Comparison of ENCODE assay signal across 14 cellular contexts in genomic region chr3:13233487-13234154, GRCh38.
DNase-seq lines count a peak whose midpoint lies in the region; ATAC-seq, FAIRE-seq and TF ChIP-seq lines count a peak whose summit lies in the region.
"Had no signal": no experiment of that assay in that cellular context is flagged by ENCODE, and none has a peak within 500 bp of the region (broad histone marks: within the 10 kb centered on the region; RNA-seq: fewer than 3 reads in every experiment).

No MANE protein-coding gene starts in this region.

- H3K4me1 Mint-ChIP-seq in activated naive CD8-positive, alpha-beta T cell (ENCODE audit: low read depth) = peaks cover 25% of the 10 kb centered on the region
- H3K4me1 Mint-ChIP-seq in activated naive CD8-positive, alpha-beta T cell treated with anti-CD3 and anti-CD28 coated beads for 36 hours = peaks cover 19% of the 10 kb centered on the region
- H3K4me1 Mint-ChIP-seq in stimulated activated effector memory CD8-positive, alpha-beta T cell treated with anti-CD3 and anti-CD28 coated beads, Interleukin-12 subunit alpha, Interleukin-12 subunit beta, amount 100 ng/mL, for 72 hours = peaks cover 42% of the 10 kb centered on the region

- no peaks in the 10 kb centered on the region for H3K36me3 Mint-ChIP-seq in activated naive CD8-positive, alpha-beta T cell
- H3K36me3 Mint-ChIP-seq in activated naive CD8-positive, alpha-beta T cell treated with anti-CD3 and anti-CD28 coated beads for 36 hours = no peaks in the 10 kb centered on the region
- H3K36me3 Mint-ChIP-seq in stimulated activated effector memory CD8-positive, alpha-beta T cell treated with anti-CD3 and anti-CD28 coated beads, Interleukin-12 subunit alpha, Interleukin-12 subunit beta, amount 100 ng/mL, for 72 hours = no peaks in the 10 kb centered on the region

- H3K27me3 Mint-ChIP-seq in activated naive CD8-positive, alpha-beta T cell = no peaks in the 10 kb centered on the region
- peaks cover 8% of the 10 kb centered on the region for H3K27me3 Mint-ChIP-seq in activated naive CD8-positive, alpha-beta T cell treated with anti-CD3 and anti-CD28 coated beads for 36 hours

- H3K4me3 Mint-ChIP-seq in activated naive CD8-positive, alpha-beta T cell = peak overlapping the region; percentile 40
- no peak overlapping the region for H3K4me3 Mint-ChIP-seq in activated naive CD8-positive, alpha-beta T cell treated with anti-CD3 and anti-CD28 coated beads for 36 hours
- peak overlapping the region; percentile 50 for H3K4me3 Mint-ChIP-seq in stimulated activated effector memory CD8-positive, alpha-beta T cell treated with anti-CD3 and anti-CD28 coated beads, Interleukin-12 subunit alpha, Interleukin-12 subunit beta, amount 100 ng/mL, for 72 hours

- peak; percentile 42 for ATAC-seq in stimulated activated effector memory CD8-positive, alpha-beta T cell treated with anti-CD3 and anti-CD28 coated beads, Interleukin-12 subunit alpha, Interleukin-12 subunit beta, amount 100 ng/mL, for 72 hours
- ATAC-seq in GM21529 (IDR thresholded peaks at IDR 0.05; ENCODE audit: unreplicated experiment) (no peak), HG02623 (IDR thresholded peaks at IDR 0.05; ENCODE audit: unreplicated experiment) (no peak), GM21447 (IDR thresholded peaks at IDR 0.05; ENCODE audit: unreplicated experiment) (no peak)
- ATAC-seq: activated CD4-positive, CD25-positive, alpha-beta regulatory T cell treated with anti-CD3 and anti-CD28 coated beads, Interleukin-2, amount 50 U/mL, for 24 hours had no signal

- no peak overlapping the region for H3K27ac Mint-ChIP-seq in activated naive CD8-positive, alpha-beta T cell
- H3K27ac Mint-ChIP-seq in activated naive CD8-positive, alpha-beta T cell treated with anti-CD3 and anti-CD28 coated beads for 36 hours = no peak overlapping the region
- H3K27ac Mint-ChIP-seq in stimulated activated effector memory CD8-positive, alpha-beta T cell treated with anti-CD3 and anti-CD28 coated beads, Interleukin-12 subunit alpha, Interleukin-12 subunit beta, amount 100 ng/mL, for 72 hours = peak overlapping the region; percentile 60

- H3K9me3 Mint-ChIP-seq in activated naive CD8-positive, alpha-beta T cell (ENCODE audit: low read depth) = no peaks in the 10 kb centered on the region
- no peaks in the 10 kb centered on the region for H3K9me3 Mint-ChIP-seq in activated naive CD8-positive, alpha-beta T cell treated with anti-CD3 and anti-CD28 coated beads for 36 hours
- H3K9me3 Mint-ChIP-seq in stimulated activated effector memory CD8-positive, alpha-beta T cell treated with anti-CD3 and anti-CD28 coated beads, Interleukin-12 subunit alpha, Interleukin-12 subunit beta, amount 100 ng/mL, for 72 hours = no peaks in the 10 kb centered on the region

- FAIRE-seq in bronchial epithelial cell (lab: Jason Lieb, UNC) = peak; percentile 18

- no peaks in the 10 kb centered on the region for H3K27me3 ChIP-seq in bronchial epithelial cell (ENCODE audit: control insufficient read depth, insufficient read depth, low read length)

- no peaks in the 10 kb centered on the region for H3K36me3 ChIP-seq in bronchial epithelial cell (ENCODE audit: control insufficient read depth, insufficient read depth, low read length)
- H3K36me3 ChIP-seq: heart left ventricle had no signal

- TF ChIP-seq CTCF in bronchial epithelial cell (IDR thresholded peaks at IDR 0.05; ENCODE audit: insufficient read depth, low read length, severe bottlenecking) = no peak

- H3K4me3 ChIP-seq in bronchial epithelial cell (ENCODE audit: low read depth, low read length) = no peak overlapping the region
- H3K4me3 ChIP-seq: heart left ventricle had no signal

- no peak for DNase-seq in activated naive CD8-positive, alpha-beta T cell treated with anti-CD3 and anti-CD28 coated beads for 36 hours
- DNase-seq in NOMO-1 treated with DMSO at 0.1 percent for 48 hours (lab: John Stamatoyannopoulos, UW; ENCODE audit: unreplicated experiment) (peak; percentile 31), bronchial epithelial cell (ENCODE audit: low read depth) (no peak)
- DNase-seq in stimulated activated effector memory CD8-positive, alpha-beta T cell treated with anti-CD3 and anti-CD28 coated beads, Interleukin-12 subunit alpha, Interleukin-12 subunit beta, amount 100 ng/mL, for 72 hours (ENCODE audit: low spot score in 2 of 2) = no peak
- DNase-seq: C1 segment of cervical spinal cord; caudate nucleus; NCI-H2029 treated with DMSO at 0.1 percent for 48 hours; NK-92 treated with Interleukin-12 subunit alpha and Interleukin-12 subunit beta, amount 100 ng/mL, for 24 hours had no signal
